ENCODE assay signal across 8 cellular contexts in the genomic region with DNA sequence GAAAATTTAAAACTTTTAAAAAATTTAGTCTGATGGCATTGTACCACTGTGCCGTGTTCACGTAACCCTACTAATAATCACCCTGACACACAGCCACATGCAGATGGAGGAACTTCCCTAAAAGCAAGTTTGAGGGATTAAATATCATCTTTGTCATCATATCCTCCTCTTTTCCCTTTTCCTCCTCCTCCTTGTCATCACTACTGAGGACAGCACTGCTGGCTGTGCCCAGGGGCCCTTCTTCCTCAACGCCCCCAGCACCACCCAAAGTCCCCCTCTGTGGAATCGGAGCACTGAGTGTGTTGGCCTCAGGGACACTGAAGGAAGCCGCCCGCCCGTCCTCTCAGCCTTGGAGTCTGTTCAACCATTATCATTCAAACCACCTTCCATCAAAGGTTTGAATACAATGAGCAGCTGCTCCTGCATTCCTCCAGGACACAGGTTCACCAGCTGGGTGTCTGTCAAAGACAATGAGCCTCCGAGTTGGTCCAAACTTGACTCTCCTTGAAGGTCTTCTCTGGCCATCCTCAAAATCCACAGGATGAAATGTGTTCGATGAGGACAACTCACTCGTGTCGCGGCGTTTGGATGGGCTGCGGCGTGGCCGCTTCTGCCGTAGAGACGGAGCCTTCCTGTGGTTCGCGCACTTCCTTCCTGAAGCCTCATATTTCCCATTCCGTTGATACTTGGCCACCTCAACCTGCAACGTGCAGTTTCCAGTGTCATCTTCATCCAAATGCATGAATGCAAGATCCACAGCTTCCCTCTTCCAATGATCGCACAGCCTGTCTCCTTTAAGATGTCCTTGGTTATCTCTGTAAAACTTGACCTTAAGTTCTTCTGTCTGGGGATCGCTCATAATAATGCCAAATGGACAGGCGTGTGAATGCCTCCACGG. TPM values are rescaled to one million over a fixed set of nuclear protein-coding genes. Genes with fewer than 3 reads are reported as not detected.
DNase-seq lines count a peak whose midpoint lies in the region; TF ChIP-seq lines count a peak whose summit lies in the region.

No MANE protein-coding gene starts in this region.

- no peaks in the 10 kb centered on the region for H3K9me3 ChIP-seq in MM.1S (replicated peaks; ENCODE audit: insufficient read depth, low read length)
- no peaks in the 10 kb centered on the region for H3K9me3 ChIP-seq in right atrium auricular region

- peak overlapping the region; percentile 77 for H2AFZ ChIP-seq in MM.1S (ENCODE audit: low read length)

- H3K27ac Mint-ChIP-seq in activated T-cell treated with anti-CD3 and anti-CD28 coated beads, Interleukin-2, amount 50 U/mL, for 24 hours: peak overlapping the region; percentile 97

- no peaks in the 10 kb centered on the region for H3K9me3 Mint-ChIP-seq in activated T-cell treated with anti-CD3 and anti-CD28 coated beads, Interleukin-2, amount 50 U/mL, for 24 hours

- H3K36me3 ChIP-seq in MM.1S (replicated peaks; ENCODE audit: insufficient read depth, low read length): no peaks in the 10 kb centered on the region
- peaks cover 22% of the 10 kb centered on the region for H3K36me3 ChIP-seq in right atrium auricular region

- H4K20me1 ChIP-seq in MM.1S (ENCODE audit: insufficient read depth, low read length): no peaks in the 10 kb centered on the region

- H3K27me3 Mint-ChIP-seq in activated T-cell treated with anti-CD3 and anti-CD28 coated beads, Interleukin-2, amount 50 U/mL, for 24 hours: no peaks in the 10 kb centered on the region

- peaks cover 74% of the 10 kb centered on the region for H3K4me1 Mint-ChIP-seq in activated T-cell treated with anti-CD3 and anti-CD28 coated beads, Interleukin-2, amount 50 U/mL, for 24 hours (ENCODE audit: low read depth)

- H3F3A ChIP-seq in MM.1S (ENCODE audit: insufficient read depth, low read length): peaks cover 37% of the 10 kb centered on the region

- H3K4me1 ChIP-seq in MM.1S (ENCODE audit: low read length): peaks cover 42% of the 10 kb centered on the region
- H3K4me1 ChIP-seq in right atrium auricular region: peaks cover 0 to 20% of the 10 kb centered on the region in 2 donors

- peak overlapping the region; percentile 61; the same call in 1 of the 2 replicates for H3K9ac ChIP-seq in MM.1S (ENCODE audit: low read length)

- no peak for TF ChIP-seq CTCF in MM.1S (IDR thresholded peaks at IDR 0.05; ENCODE audit: low read length)
- TF ChIP-seq CTCF in right atrium auricular region (IDR thresholded peaks at IDR 0.05): no peak

- DNase-seq in MM.1S (no peak), right atrium auricular region (ENCODE audit: low spot score) (no peak), GM19238 (ENCODE audit: insufficient read length, low spot score) (no peak), posterior vena cava (ENCODE audit: low spot score) (no peak), midbrain (lab: John Stamatoyannopoulos, UW) (no peak)
- DNase-seq in activated T-cell treated with anti-CD3 and anti-CD28 coated beads, Interleukin-2, amount 50 U/mL, for 24 hours: peak; percentile 69
- DNase-seq in stimulated activated CD4-positive, alpha-beta T cell treated with anti-CD3 and anti-CD28 coated beads, Interleukin-4, amount 100 ng/mL, for 4 hours: peak; percentile 33 to 36

- H3K4me2 ChIP-seq in MM.1S (ENCODE audit: low read depth, low read length): peak overlapping the region; percentile 89

- 0 out of 2 replicates have a peak, but pooled peaks cover 4% of the 10 kb centered on the region for H3K79me2 ChIP-seq in MM.1S (ENCODE audit: low read length)

- intact Hi-C loops in posterior vena cava (cut with DNase I): loop anchor here in 1 of 2 donors (2.0 kb wide), 1 partner anchor 22 kb away; no protein-coding TSS in a partner anchor

- H3K27me3 ChIP-seq in MM.1S (replicated peaks; ENCODE audit: insufficient read depth, low read length) (no peaks in the 10 kb centered on the region), right atrium auricular region (no peaks in the 10 kb centered on the region)

- H3K4me3 ChIP-seq in GM08714 (ENCODE audit: low read length): peak overlapping the region; percentile 58; the same call in 1 of the 2 replicates
- peak overlapping the region; percentile 58 for H3K4me3 ChIP-seq in MM.1S (ENCODE audit: low read length)
- H3K4me3 ChIP-seq in right atrium auricular region: peak overlapping the region; percentile 37 to 59

- peaks cover 48% of the 10 kb centered on the region for H3K36me3 Mint-ChIP-seq in activated T-cell treated with anti-CD3 and anti-CD28 coated beads, Interleukin-2, amount 50 U/mL, for 24 hours (ENCODE audit: low read depth)

- peak overlapping the region; percentile 86 for H3K4me3 Mint-ChIP-seq in activated T-cell treated with anti-CD3 and anti-CD28 coated beads, Interleukin-2, amount 50 U/mL, for 24 hours

- H3K9me2 ChIP-seq in MM.1S (replicated peaks; ENCODE audit: insufficient read depth, low read length): no peaks in the 10 kb centered on the region

- H3K27ac ChIP-seq in MM.1S (ENCODE audit: low read length): peak overlapping the region; percentile 88
- peak overlapping the region; percentile 86 for H3K27ac ChIP-seq in right atrium auricular region

RNA-seq across cellular contexts. Expression of a gene that starts 23.3 kb away (rescaled TPM):
- total RNA-seq in right atrium auricular region (10 to 100 TPM; 37.6 to 68.1 TPM), posterior vena cava (10 to 100 TPM; 27.7 to 42.4 TPM)

RNA-seq across cellular contexts. Expression of a gene that starts 45.3 kb away (rescaled TPM):
- 10 to 100 TPM in 1 of 2 donors, 1 to 10 TPM in 1; 9.5 to 11.3 TPM for total RNA-seq in right atrium auricular region
- total RNA-seq in posterior vena cava: 10 to 100 TPM; 19.9 to 20.3 TPM

RNA-seq across cellular contexts. Expression of a gene that starts 51.6 kb away (rescaled TPM):
- total RNA-seq in right atrium auricular region (100 to 1,000 TPM; 181 to 184 TPM), posterior vena cava (10 to 100 TPM; 90.7 to 98.3 TPM)

Comparison
In these comparisons a context has a peak if more than half of its experiments do, and no peak if none do; other contexts are left out.
1. DNase-seq: peak in activated T-cell treated with anti-CD3 and anti-CD28 coated beads, Interleukin-2, amount 50 U/mL, for 24 hours (single experiment) and stimulated activated CD4-positive, alpha-beta T cell treated with anti-CD3 and anti-CD28 coated beads, Interleukin-4, amount 100 ng/mL, for 4 hours (2 of 2); none in MM.1S (single experiment), right atrium auricular region (single experiment), GM19238 (single experiment), posterior vena cava (single experiment) and midbrain (single experiment).
2. Peak in every context shown above with its lines, with median percentiles within 50 percentile points of each other: H3K4me3 ChIP-seq.